ENCODE assay signal across 8 cellular contexts in the genomic region with DNA sequence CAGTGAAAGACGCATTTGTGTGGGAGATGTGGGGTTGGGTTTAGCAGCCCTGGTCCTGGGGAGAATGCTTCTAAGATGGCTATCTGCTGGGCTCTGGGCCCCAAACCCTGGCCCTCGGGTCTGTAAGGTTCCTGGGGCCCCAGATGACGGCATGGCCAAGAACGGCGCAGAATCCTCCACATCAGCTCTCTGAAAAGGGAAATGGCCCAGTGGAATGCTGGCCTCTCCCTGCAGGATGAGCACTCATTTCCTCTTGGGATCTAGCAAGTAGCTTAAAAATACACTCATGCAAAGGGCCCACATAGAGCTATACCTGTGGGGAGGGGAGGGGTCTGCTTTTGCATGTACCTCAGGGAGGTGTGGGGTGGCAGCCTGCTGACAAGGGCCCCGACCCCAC. TPM values are rescaled to one million over a fixed set of nuclear protein-coding genes. Genes with fewer than 3 reads are reported as not detected.
DNase-seq lines count a peak whose midpoint lies in the region; ATAC-seq and TF ChIP-seq lines count a peak whose summit lies in the region.

No MANE protein-coding gene starts in this region.

- H3K9me3 Mint-ChIP-seq in CD4-positive, CD25-positive, alpha-beta regulatory T cell: peaks cover 0 to 7% (median 0%) of the 10 kb centered on the region in 7 donors
- no peaks in the 10 kb centered on the region for H3K9me3 Mint-ChIP-seq in osteocyte (ENCODE audit: unreplicated experiment)

- peaks cover 10% of the 10 kb centered on the region for H3K4me1 ChIP-seq in CD4-positive, CD25-positive, alpha-beta regulatory T cell (ENCODE audit: control insufficient read depth, insufficient read depth, low read length, poor library complexity, severe bottlenecking)
- peaks cover 39 to 46% (median 42%) of the 10 kb centered on the region in 4 donors for H3K4me1 ChIP-seq in esophagus muscularis mucosa

- H3K4me3 Mint-ChIP-seq in CD4-positive, CD25-positive, alpha-beta regulatory T cell: peak overlapping the region in 3 of 4 donors; percentile 32 to 70 (median 56)
- peak overlapping the region; percentile 67 for H3K4me3 Mint-ChIP-seq in osteocyte (ENCODE audit: unreplicated experiment)

- no peak for TF ChIP-seq POLR2A in esophagus muscularis mucosa (IDR thresholded peaks at IDR 0.05; ENCODE audit: low read depth)

- DNase-seq in CD4-positive, CD25-positive, alpha-beta regulatory T cell: no peak
- DNase-seq in RWPE1 (ENCODE audit: low spot score): no peak
- no peak for DNase-seq in esophagus muscularis mucosa (ENCODE audit: extremely low spot score)
- DNase-seq in osteocyte (ENCODE audit: extremely low spot score, unreplicated experiment): no peak
- no peak for DNase-seq in NCI-H510A treated with DMSO at 0.1 percent for 48 hours (lab: John Stamatoyannopoulos, UW)

- H3K9me3 ChIP-seq in CD4-positive, CD25-positive, alpha-beta regulatory T cell (ENCODE audit: control insufficient read depth in 2 of 2, low read length in 2 of 2): no peaks in the 10 kb centered on the region
- H3K9me3 ChIP-seq in esophagus muscularis mucosa: no peaks in the 10 kb centered on the region

- TF ChIP-seq EP300 in esophagus muscularis mucosa (IDR thresholded peaks at IDR 0.05): no peak

- no peak for TF ChIP-seq CTCF in RWPE1 (conservative IDR thresholded peaks at IDR 0.05; ENCODE audit: low read depth)
- no peak for TF ChIP-seq CTCF in esophagus muscularis mucosa (IDR thresholded peaks at IDR 0.05)
- TF ChIP-seq CTCF in osteocyte (IDR thresholded peaks at IDR 0.05): no peak

- ATAC-seq in CD4-positive, CD25-positive, alpha-beta regulatory T cell (ENCODE audit: low read depth in 2 of 2): no peak
- ATAC-seq in GM21360 (IDR thresholded peaks at IDR 0.05; ENCODE audit: unreplicated experiment): no peak
- no peak for ATAC-seq in activated CD4-positive, CD25-positive, alpha-beta regulatory T cell treated with anti-CD3 and anti-CD28 coated beads, Interleukin-2, amount 50 U/mL, for 24 hours
- ATAC-seq in HG03469 (IDR thresholded peaks at IDR 0.05; ENCODE audit: unreplicated experiment): no peak

- H3K36me3 ChIP-seq in CD4-positive, CD25-positive, alpha-beta regulatory T cell (ENCODE audit: control insufficient read depth, insufficient read depth, low read length): no peaks in the 10 kb centered on the region
- H3K36me3 ChIP-seq in esophagus muscularis mucosa: no peaks in the 10 kb centered on the region

- no peak overlapping the region for H3K4me3 ChIP-seq in CD4-positive, CD25-positive, alpha-beta regulatory T cell (ENCODE audit: low read depth, low read length)
- H3K4me3 ChIP-seq in esophagus muscularis mucosa: peak overlapping the region; percentile 53 to 63 (median 54)

- CTCF ChIA-PET in RWPE1 (lab: Yijun Ruan, JAX): no interaction called here

- no peak overlapping the region for H3K27ac ChIP-seq in CD4-positive, CD25-positive, alpha-beta regulatory T cell (ENCODE audit: insufficient read depth, low read length, poor library complexity, severe bottlenecking)
- H3K27ac ChIP-seq in RWPE1 (peak overlapping the region; percentile 68), esophagus muscularis mucosa (replicated peaks in 1 of 4) (peak overlapping the region; percentile 73 to 87 (median 82))

- peaks cover 0 to 16% (median 2%) of the 10 kb centered on the region in 4 donors for H3K4me1 Mint-ChIP-seq in CD4-positive, CD25-positive, alpha-beta regulatory T cell
- peaks cover 38% of the 10 kb centered on the region for H3K4me1 Mint-ChIP-seq in osteocyte (ENCODE audit: unreplicated experiment)

- no peaks in the 10 kb centered on the region for H3K36me3 Mint-ChIP-seq in CD4-positive, CD25-positive, alpha-beta regulatory T cell
- no peaks in the 10 kb centered on the region for H3K36me3 Mint-ChIP-seq in osteocyte (ENCODE audit: unreplicated experiment)

- POLR2A ChIA-PET in RWPE1 (lab: Yijun Ruan, JAX; ENCODE audit: low non-redundant PET): interaction anchor here (0.6 kb wide), 1 partner anchor 594 kb away, joined by 6 read pairs; no protein-coding TSS in a partner anchor

- intact Hi-C loops in esophagus muscularis mucosa (cut with DNase I): loop anchor here (2.0 to 10.0 kb wide), 4 partner anchors 53 to 319 kb away; partner anchors contain the start of gene MYEOV

- 60% methylated on average over 1 of the region's 6 CpGs for WGBS in esophagus muscularis mucosa

- no peaks in the 10 kb centered on the region for H3K27me3 ChIP-seq in CD4-positive, CD25-positive, alpha-beta regulatory T cell (ENCODE audit: control insufficient read depth, insufficient read depth, low read length)
- H3K27me3 ChIP-seq in esophagus muscularis mucosa: no peaks in the 10 kb centered on the region

- H3K27me3 Mint-ChIP-seq in CD4-positive, CD25-positive, alpha-beta regulatory T cell: peaks cover 18% of the 10 kb centered on the region
- no peaks in the 10 kb centered on the region for H3K27me3 Mint-ChIP-seq in osteocyte (ENCODE audit: unreplicated experiment)

- peak overlapping the region in 1 of 3 donors; percentile 20 for H3K27ac Mint-ChIP-seq in CD4-positive, CD25-positive, alpha-beta regulatory T cell
- peak overlapping the region; percentile 85 for H3K27ac Mint-ChIP-seq in osteocyte (ENCODE audit: unreplicated experiment)

RNA-seq across cellular contexts. Expression of gene LINC01488, which starts 37.5 kb away (rescaled TPM):
- not detected for total RNA-seq in CD4-positive, CD25-positive, alpha-beta regulatory T cell
- polyA plus RNA-seq in CD4-positive, CD25-positive, alpha-beta regulatory T cell: not detected
- total RNA-seq in esophagus muscularis mucosa (not detected), osteocyte (not detected in 2 replicates)
